Comparison of ENCODE assay signal across 1 cellular context in the genomic region with DNA sequence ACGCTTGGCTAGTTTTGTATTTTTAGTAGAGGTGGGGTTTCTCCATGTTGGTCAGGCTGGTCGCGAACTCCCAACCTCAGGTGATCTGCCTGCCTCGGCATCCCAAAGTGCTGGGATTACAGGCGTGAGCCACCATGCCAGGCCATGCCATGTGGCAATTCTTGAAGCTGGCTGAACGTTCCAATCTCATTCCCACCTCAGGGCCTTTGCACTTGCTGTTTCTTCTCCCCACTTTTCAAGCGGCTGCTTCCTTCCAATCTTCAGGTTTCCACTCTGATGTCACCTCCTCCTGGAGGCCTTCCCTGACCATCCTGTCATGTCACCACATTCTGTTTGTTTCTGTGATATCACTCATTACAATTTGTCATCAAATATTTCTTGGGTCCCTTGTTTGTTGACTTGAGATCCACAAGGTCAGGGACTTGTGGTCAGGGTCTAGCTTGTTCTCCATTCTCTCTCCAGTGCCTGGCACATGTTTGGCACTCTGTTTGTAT.
TF ChIP-seq lines count a peak whose summit lies in the region.

No MANE protein-coding gene starts in this region.

TF ChIP-seq in HCT116, 20 proteins besides CTCF, POLR2A, EP300 and RAD21:
- TF ChIP-seq JUND (IDR thresholded peaks at IDR 0.05) = no peak
- TF ChIP-seq SRF (IDR thresholded peaks at IDR 0.05; ENCODE audit: low read depth) = no peak
- TF ChIP-seq ELF1 (IDR thresholded peaks at IDR 0.05; ENCODE audit: borderline replicate concordance, low read depth) = no peak
- no peak for TF ChIP-seq SIN3A (IDR thresholded peaks at IDR 0.05; ENCODE audit: low read depth)
- no peak for TF ChIP-seq YY1 (IDR thresholded peaks at IDR 0.05; ENCODE audit: extremely low read depth, insufficient replicate concordance, low read depth, low read length)
- TF ChIP-seq POLR2AphosphoS5 (IDR thresholded peaks at IDR 0.05; ENCODE audit: low read depth, low read length) = no peak
- TF ChIP-seq ZFX (IDR thresholded peaks at IDR 0.05) = no peak
